Comparison of ENCODE assay signal across 1 cellular context in the genomic region with DNA sequence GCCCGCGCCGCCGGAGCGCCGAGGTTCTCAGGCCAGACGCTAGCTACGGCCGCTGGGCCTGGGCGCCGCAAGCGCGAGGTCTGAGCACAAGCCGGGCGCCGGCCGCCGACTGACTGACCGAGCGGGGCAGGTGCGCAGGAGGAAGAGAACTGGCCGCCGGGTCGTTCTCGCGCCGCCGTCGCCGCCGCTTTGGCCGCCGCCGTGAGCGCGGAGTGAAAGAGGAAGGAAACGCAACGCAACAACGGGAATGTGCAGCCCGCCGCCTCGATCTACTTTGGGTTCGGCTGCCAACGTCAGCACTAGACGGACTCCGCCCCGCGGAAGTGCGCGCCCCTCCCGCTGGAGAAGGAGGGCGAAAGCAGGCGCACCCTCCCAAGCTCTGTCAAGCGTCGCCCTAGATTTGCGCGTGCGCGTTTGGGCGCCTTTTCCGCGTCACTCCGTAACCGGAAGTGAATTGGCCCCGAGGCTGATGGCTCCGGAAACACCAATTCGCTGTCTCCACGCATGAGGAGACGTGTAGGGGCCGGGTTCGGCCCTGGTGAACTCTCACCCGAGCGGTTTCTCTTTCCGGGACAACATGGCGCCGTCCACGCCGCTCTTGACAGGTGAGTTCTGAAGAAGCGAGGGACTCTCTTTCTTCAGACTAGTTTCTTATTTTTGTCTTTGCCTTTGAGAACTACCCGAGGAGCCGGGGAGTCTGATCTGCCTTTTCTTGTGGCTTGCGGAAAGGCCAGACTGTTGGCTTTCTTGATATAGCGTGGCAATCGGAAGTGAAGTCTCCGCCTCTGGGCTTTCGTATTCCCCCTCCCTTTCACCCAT.
TF ChIP-seq lines count a peak whose summit lies in the region.

A gene (plus strand): TSS at position 562 of the 819 bp plus-strand sequence. CDS start 16 bp downstream, at position 578.
A gene (minus strand): TSS at position 271 of the 819 bp plus-strand sequence. CDS start 361 bp downstream, outside the sequence.

TF ChIP-seq in GM12878, 131 proteins besides CTCF, POLR2A, EP300 and RAD21 (continued from another document and continues in another):
- TF ChIP-seq, protein P1, sequence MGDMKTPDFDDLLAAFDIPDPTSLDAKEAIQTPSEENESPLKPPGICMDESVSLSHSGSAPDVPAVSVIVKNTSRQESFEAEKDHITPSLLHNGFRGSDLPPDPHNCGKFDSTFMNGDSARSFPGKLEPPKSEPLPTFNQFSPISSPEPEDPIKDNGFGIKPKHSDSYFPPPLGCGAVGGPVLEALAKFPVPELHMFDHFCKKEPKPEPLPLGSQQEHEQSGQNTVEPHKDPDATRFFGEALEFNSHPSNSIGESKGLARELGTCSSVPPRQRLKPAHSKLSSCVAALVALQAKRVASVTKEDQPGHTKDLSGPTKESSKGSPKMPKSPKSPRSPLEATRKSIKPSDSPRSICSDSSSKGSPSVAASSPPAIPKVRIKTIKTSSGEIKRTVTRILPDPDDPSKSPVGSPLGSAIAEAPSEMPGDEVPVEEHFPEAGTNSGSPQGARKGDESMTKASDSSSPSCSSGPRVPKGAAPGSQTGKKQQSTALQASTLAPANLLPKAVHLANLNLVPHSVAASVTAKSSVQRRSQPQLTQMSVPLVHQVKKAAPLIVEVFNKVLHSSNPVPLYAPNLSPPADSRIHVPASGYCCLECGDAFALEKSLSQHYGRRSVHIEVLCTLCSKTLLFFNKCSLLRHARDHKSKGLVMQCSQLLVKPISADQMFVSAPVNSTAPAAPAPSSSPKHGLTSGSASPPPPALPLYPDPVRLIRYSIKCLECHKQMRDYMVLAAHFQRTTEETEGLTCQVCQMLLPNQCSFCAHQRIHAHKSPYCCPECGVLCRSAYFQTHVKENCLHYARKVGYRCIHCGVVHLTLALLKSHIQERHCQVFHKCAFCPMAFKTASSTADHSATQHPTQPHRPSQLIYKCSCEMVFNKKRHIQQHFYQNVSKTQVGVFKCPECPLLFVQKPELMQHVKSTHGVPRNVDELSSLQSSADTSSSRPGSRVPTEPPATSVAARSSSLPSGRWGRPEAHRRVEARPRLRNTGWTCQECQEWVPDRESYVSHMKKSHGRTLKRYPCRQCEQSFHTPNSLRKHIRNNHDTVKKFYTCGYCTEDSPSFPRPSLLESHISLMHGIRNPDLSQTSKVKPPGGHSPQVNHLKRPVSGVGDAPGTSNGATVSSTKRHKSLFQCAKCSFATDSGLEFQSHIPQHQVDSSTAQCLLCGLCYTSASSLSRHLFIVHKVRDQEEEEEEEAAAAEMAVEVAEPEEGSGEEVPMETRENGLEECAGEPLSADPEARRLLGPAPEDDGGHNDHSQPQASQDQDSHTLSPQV (IDR thresholded peaks at IDR 0.05), result no peak
- TF ChIP-seq POLR2AphosphoS5 (IDR thresholded peaks at IDR 0.05; ENCODE audit: low read length), result peak; percentile 95
- TF ChIP-seq, protein P2, sequence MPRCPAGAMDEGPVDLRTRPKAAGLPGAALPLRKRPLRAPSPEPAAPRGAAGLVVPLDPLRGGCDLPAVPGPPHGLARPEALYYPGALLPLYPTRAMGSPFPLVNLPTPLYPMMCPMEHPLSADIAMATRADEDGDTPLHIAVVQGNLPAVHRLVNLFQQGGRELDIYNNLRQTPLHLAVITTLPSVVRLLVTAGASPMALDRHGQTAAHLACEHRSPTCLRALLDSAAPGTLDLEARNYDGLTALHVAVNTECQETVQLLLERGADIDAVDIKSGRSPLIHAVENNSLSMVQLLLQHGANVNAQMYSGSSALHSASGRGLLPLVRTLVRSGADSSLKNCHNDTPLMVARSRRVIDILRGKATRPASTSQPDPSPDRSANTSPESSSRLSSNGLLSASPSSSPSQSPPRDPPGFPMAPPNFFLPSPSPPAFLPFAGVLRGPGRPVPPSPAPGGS (IDR thresholded peaks at IDR 0.05; ENCODE audit: borderline replicate concordance, insufficient read depth, low read depth, low read length, poor library complexity, severe bottlenecking), result no peak
- TF ChIP-seq STAT3 (IDR thresholded peaks at IDR 0.05; ENCODE audit: low read depth, low read length), result 0 out of 2 replicates have a peak, but pooled peaks have one; percentile 68
- TF ChIP-seq, protein P3, sequence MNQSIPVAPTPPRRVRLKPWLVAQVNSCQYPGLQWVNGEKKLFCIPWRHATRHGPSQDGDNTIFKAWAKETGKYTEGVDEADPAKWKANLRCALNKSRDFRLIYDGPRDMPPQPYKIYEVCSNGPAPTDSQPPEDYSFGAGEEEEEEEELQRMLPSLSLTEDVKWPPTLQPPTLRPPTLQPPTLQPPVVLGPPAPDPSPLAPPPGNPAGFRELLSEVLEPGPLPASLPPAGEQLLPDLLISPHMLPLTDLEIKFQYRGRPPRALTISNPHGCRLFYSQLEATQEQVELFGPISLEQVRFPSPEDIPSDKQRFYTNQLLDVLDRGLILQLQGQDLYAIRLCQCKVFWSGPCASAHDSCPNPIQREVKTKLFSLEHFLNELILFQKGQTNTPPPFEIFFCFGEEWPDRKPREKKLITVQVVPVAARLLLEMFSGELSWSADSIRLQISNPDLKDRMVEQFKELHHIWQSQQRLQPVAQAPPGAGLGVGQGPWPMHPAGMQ (IDR thresholded peaks at IDR 0.05; ENCODE audit: borderline replicate concordance), result no peak
- peak; percentile 23 for TF ChIP-seq SMAD1 (IDR thresholded peaks at IDR 0.05; ENCODE audit: low read depth, partially characterized antibody)
- peak; percentile 99 for TF ChIP-seq CREB1 (IDR thresholded peaks at IDR 0.05; ENCODE audit: low read depth)
- TF ChIP-seq, protein P4, sequence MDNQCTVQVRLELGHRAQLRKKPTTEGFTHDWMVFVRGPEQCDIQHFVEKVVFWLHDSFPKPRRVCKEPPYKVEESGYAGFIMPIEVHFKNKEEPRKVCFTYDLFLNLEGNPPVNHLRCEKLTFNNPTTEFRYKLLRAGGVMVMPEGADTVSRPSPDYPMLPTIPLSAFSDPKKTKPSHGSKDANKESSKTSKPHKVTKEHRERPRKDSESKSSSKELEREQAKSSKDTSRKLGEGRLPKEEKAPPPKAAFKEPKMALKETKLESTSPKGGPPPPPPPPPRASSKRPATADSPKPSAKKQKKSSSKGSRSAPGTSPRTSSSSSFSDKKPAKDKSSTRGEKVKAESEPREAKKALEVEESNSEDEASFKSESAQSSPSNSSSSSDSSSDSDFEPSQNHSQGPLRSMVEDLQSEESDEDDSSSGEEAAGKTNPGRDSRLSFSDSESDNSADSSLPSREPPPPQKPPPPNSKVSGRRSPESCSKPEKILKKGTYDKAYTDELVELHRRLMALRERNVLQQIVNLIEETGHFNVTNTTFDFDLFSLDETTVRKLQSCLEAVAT (IDR thresholded peaks at IDR 0.05), result peak; percentile 80; the same call in 1 of the 2 replicates
- no peak for TF ChIP-seq NFYA (IDR thresholded peaks at IDR 0.05; ENCODE audit: borderline replicate concordance, low read depth, low read length)
- TF ChIP-seq NBN (IDR thresholded peaks at IDR 0.05), result peak; percentile 92
- peak in 1 of 2 experiments; percentile 51; a peak in 1 of 4 replicates for TF ChIP-seq ETV6 (conservative IDR thresholded peaks at IDR 0.05 in 1 of 2, IDR thresholded peaks at IDR 0.05 in 1 of 2; ENCODE audit: borderline replicate concordance in 1 of 2, low read depth in 1 of 2)
- TF ChIP-seq FOXK2 (IDR thresholded peaks at IDR 0.05), result no peak; the same call in 1 of the 2 replicates
- TF ChIP-seq SPI1 (IDR thresholded peaks at IDR 0.05; ENCODE audit: borderline replicate concordance, insufficient read depth, low read depth, low read length), result peak; percentile 64; the same call in 1 of the 2 replicates
- no peak for TF ChIP-seq ZNF384 (IDR thresholded peaks at IDR 0.05; ENCODE audit: borderline replicate concordance, low read depth, low read length)
- TF ChIP-seq, protein P5, sequence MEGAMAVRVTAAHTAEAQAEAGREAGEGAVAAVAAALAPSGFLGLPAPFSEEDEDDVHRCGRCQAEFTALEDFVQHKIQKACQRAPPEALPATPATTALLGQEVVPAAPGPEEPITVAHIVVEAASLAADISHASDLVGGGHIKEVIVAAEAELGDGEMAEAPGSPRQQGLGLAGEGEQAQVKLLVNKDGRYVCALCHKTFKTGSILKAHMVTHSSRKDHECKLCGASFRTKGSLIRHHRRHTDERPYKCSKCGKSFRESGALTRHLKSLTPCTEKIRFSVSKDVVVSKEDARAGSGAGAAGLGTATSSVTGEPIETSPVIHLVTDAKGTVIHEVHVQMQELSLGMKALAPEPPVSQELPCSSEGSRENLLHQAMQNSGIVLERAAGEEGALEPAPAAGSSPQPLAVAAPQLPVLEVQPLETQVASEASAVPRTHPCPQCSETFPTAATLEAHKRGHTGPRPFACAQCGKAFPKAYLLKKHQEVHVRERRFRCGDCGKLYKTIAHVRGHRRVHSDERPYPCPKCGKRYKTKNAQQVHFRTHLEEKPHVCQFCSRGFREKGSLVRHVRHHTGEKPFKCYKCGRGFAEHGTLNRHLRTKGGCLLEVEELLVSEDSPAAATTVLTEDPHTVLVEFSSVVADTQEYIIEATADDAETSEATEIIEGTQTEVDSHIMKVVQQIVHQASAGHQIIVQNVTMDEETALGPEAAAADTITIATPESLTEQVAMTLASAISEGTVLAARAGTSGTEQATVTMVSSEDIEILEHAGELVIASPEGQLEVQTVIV (IDR thresholded peaks at IDR 0.05; ENCODE audit: borderline replicate concordance, partially characterized antibody), result peak; percentile 75
- peak; percentile 97 for TF ChIP-seq GABPA (IDR thresholded peaks at IDR 0.05; ENCODE audit: low read depth)
- TF ChIP-seq MYC (IDR thresholded peaks at IDR 0.05; ENCODE audit: insufficient read depth, insufficient read length, insufficient replicate concordance, low read length, severe bottlenecking), result peak; percentile 17
- TF ChIP-seq, protein P6, sequence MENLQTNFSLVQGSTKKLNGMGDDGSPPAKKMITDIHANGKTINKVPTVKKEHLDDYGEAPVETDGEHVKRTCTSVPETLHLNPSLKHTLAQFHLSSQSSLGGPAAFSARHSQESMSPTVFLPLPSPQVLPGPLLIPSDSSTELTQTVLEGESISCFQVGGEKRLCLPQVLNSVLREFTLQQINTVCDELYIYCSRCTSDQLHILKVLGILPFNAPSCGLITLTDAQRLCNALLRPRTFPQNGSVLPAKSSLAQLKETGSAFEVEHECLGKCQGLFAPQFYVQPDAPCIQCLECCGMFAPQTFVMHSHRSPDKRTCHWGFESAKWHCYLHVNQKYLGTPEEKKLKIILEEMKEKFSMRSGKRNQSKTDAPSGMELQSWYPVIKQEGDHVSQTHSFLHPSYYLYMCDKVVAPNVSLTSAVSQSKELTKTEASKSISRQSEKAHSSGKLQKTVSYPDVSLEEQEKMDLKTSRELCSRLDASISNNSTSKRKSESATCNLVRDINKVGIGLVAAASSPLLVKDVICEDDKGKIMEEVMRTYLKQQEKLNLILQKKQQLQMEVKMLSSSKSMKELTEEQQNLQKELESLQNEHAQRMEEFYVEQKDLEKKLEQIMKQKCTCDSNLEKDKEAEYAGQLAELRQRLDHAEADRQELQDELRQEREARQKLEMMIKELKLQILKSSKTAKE (IDR thresholded peaks at IDR 0.05; ENCODE audit: low read depth, poor library complexity, severe bottlenecking), result peak; percentile 81
- TF ChIP-seq BHLHE40 (IDR thresholded peaks at IDR 0.05; ENCODE audit: borderline replicate concordance in 1 of 2, low read depth in 2 of 2, low read length in 1 of 2), result peak in 1 of 2 experiments; percentile 70; a peak in 2 of 4 replicates
- peak; percentile 63; the same call in 1 of the 2 replicates for TF ChIP-seq SREBF1 (IDR thresholded peaks at IDR 0.05; ENCODE audit: low read length)
- TF ChIP-seq, protein P7, sequence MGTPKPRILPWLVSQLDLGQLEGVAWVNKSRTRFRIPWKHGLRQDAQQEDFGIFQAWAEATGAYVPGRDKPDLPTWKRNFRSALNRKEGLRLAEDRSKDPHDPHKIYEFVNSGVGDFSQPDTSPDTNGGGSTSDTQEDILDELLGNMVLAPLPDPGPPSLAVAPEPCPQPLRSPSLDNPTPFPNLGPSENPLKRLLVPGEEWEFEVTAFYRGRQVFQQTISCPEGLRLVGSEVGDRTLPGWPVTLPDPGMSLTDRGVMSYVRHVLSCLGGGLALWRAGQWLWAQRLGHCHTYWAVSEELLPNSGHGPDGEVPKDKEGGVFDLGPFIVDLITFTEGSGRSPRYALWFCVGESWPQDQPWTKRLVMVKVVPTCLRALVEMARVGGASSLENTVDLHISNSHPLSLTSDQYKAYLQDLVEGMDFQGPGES (IDR thresholded peaks at IDR 0.05), result no peak
- TF ChIP-seq MTA2 (IDR thresholded peaks at IDR 0.05; ENCODE audit: low read depth), result peak; percentile 94
- TF ChIP-seq CHD1 (IDR thresholded peaks at IDR 0.05; ENCODE audit: low read depth, low read length), result peak; percentile 6; the same call in 1 of the 2 replicates
- TF ChIP-seq ATF7 (IDR thresholded peaks at IDR 0.05; ENCODE audit: low read depth), result no peak; the same call in none of the 2 replicates
- peak; percentile 38 for TF ChIP-seq NR2C2 (IDR thresholded peaks at IDR 0.05; ENCODE audit: borderline replicate concordance, control insufficient read depth, insufficient read length, low read depth)
- peak; percentile 84 for TF ChIP-seq HDGF (IDR thresholded peaks at IDR 0.05)
- TF ChIP-seq, protein P8, sequence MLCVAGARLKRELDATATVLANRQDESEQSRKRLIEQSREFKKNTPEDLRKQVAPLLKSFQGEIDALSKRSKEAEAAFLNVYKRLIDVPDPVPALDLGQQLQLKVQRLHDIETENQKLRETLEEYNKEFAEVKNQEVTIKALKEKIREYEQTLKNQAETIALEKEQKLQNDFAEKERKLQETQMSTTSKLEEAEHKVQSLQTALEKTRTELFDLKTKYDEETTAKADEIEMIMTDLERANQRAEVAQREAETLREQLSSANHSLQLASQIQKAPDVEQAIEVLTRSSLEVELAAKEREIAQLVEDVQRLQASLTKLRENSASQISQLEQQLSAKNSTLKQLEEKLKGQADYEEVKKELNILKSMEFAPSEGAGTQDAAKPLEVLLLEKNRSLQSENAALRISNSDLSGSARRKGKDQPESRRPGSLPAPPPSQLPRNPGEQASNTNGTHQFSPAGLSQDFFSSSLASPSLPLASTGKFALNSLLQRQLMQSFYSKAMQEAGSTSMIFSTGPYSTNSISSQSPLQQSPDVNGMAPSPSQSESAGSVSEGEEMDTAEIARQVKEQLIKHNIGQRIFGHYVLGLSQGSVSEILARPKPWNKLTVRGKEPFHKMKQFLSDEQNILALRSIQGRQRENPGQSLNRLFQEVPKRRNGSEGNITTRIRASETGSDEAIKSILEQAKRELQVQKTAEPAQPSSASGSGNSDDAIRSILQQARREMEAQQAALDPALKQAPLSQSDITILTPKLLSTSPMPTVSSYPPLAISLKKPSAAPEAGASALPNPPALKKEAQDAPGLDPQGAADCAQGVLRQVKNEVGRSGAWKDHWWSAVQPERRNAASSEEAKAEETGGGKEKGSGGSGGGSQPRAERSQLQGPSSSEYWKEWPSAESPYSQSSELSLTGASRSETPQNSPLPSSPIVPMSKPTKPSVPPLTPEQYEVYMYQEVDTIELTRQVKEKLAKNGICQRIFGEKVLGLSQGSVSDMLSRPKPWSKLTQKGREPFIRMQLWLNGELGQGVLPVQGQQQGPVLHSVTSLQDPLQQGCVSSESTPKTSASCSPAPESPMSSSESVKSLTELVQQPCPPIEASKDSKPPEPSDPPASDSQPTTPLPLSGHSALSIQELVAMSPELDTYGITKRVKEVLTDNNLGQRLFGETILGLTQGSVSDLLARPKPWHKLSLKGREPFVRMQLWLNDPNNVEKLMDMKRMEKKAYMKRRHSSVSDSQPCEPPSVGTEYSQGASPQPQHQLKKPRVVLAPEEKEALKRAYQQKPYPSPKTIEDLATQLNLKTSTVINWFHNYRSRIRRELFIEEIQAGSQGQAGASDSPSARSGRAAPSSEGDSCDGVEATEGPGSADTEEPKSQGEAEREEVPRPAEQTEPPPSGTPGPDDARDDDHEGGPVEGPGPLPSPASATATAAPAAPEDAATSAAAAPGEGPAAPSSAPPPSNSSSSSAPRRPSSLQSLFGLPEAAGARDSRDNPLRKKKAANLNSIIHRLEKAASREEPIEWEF (IDR thresholded peaks at IDR 0.05; ENCODE audit: insufficient replicate concordance, low read depth, low read length), result no peak
- TF ChIP-seq TBL1XR1 (IDR thresholded peaks at IDR 0.05; ENCODE audit: low read depth, low read length), result peak; percentile 42; the same call in 1 of the 2 replicates
- TF ChIP-seq KDM1A (IDR thresholded peaks at IDR 0.05; ENCODE audit: borderline replicate concordance), result no peak
- TF ChIP-seq BMI1 (IDR thresholded peaks at IDR 0.05; ENCODE audit: borderline replicate concordance), result no peak
